ENCODE assay signal across 8 cellular contexts in genomic region chr6:158656986-158657385, GRCh38. TPM values are rescaled to one million over a fixed set of nuclear protein-coding genes. Genes with fewer than 3 reads are reported as not detected.
A peak's percentile ranks its signal among the peaks of the same experiment; 100 is the strongest.
DNase-seq lines count a peak whose midpoint lies in the region; ATAC-seq lines count a peak whose summit lies in the region.
"Not testable (repeated sequence)": the region's sequence is repeated elsewhere in the genome, so short reads cannot be mapped to it uniquely, and the experiment has no call there.

No MANE protein-coding gene starts in this region.

- peak; percentile 50 for DNase-seq in DMS 273 (lab: John Stamatoyannopoulos, UW; ENCODE audit: unreplicated experiment)
- DNase-seq in LoVo (ENCODE audit: low spot score), result peak; percentile 29
- DNase-seq in activated CD8-positive, alpha-beta memory T cell treated with anti-CD3 and anti-CD28 coated beads, Interleukin-2, amount 10 ng/mL, durations not matched to agents 7 days and 5 days, result peak; percentile 8
- DNase-seq in central memory CD8-positive, alpha-beta T cell (ENCODE audit: low spot score in 2 of 2); immature natural killer cell; naive thymus-derived CD8-positive, alpha-beta T cell: not testable (repeated sequence)
- peak; percentile 22 for DNase-seq in ureter (ENCODE audit: low spot score)

- H3K9me3 Mint-ChIP-seq in activated CD8-positive, alpha-beta memory T cell treated with anti-CD3 and anti-CD28 coated beads, Interleukin-2, amount 10 ng/mL, durations not matched to agents 7 days and 5 days (ENCODE audit: low read depth); central memory CD8-positive, alpha-beta T cell; immature natural killer cell; naive thymus-derived CD8-positive, alpha-beta T cell: not testable (repeated sequence)

- peaks cover 71% of the 10 kb centered on the region for H3K4me1 Mint-ChIP-seq in activated CD8-positive, alpha-beta memory T cell treated with anti-CD3 and anti-CD28 coated beads, Interleukin-2, amount 10 ng/mL, durations not matched to agents 7 days and 5 days
- H3K4me1 Mint-ChIP-seq in central memory CD8-positive, alpha-beta T cell, result peaks cover 50% of the 10 kb centered on the region
- peaks cover 75 to 76% of the 10 kb centered on the region in 2 donors for H3K4me1 Mint-ChIP-seq in immature natural killer cell
- H3K4me1 Mint-ChIP-seq in naive thymus-derived CD8-positive, alpha-beta T cell, result peaks cover 17 to 72% (median 59%) of the 10 kb centered on the region in 4 donors

- ATAC-seq in SK-N-SH treated with all-trans-retinoic acid at 6 μM for 48 hours, result peak; percentile 5; the same call in 2 of the 3 replicates
- ATAC-seq in activated CD8-positive, alpha-beta memory T cell treated with anti-CD3 and anti-CD28 coated beads, Interleukin-2, amount 10 ng/mL, durations not matched to agents 7 days and 5 days; central memory CD8-positive, alpha-beta T cell (replicated peaks; ENCODE audit: extremely low read depth, poor library complexity, severe bottlenecking); naive thymus-derived CD8-positive, alpha-beta T cell: not testable (repeated sequence)

- H3K27ac Mint-ChIP-seq in activated CD8-positive, alpha-beta memory T cell treated with anti-CD3 and anti-CD28 coated beads, Interleukin-2, amount 10 ng/mL, durations not matched to agents 7 days and 5 days, result peak overlapping the region; percentile 36
- H3K27ac Mint-ChIP-seq in central memory CD8-positive, alpha-beta T cell (ENCODE audit: low read depth), result peak overlapping the region; percentile 65
- H3K27ac Mint-ChIP-seq in immature natural killer cell, result peak overlapping the region; percentile 76 to 100 (median 99)
- H3K27ac Mint-ChIP-seq in naive thymus-derived CD8-positive, alpha-beta T cell, result peak overlapping the region in 7 of 10 donors; percentile 10 to 100 (median 99)

- CTCF ChIA-PET in activated CD8-positive, alpha-beta memory T cell treated with anti-CD3 and anti-CD28 coated beads, Interleukin-2, amount 10 ng/mL, durations not matched to agents 7 days and 5 days (lab: Charles Lee), result not testable (repeated sequence)

- peaks cover 69% of the 10 kb centered on the region for H3K36me3 Mint-ChIP-seq in activated CD8-positive, alpha-beta memory T cell treated with anti-CD3 and anti-CD28 coated beads, Interleukin-2, amount 10 ng/mL, durations not matched to agents 7 days and 5 days
- H3K36me3 Mint-ChIP-seq in central memory CD8-positive, alpha-beta T cell (ENCODE audit: insufficient read depth), result peaks cover 49% of the 10 kb centered on the region
- peaks cover 17 to 24% (median 18%) of the 10 kb centered on the region in 3 donors for H3K36me3 Mint-ChIP-seq in immature natural killer cell
- not testable (repeated sequence) for H3K36me3 Mint-ChIP-seq in naive thymus-derived CD8-positive, alpha-beta T cell

- POLR2A ChIA-PET in naive thymus-derived CD8-positive, alpha-beta T cell (lab: Charles Lee), result not testable (repeated sequence)

- not testable (repeated sequence) for H3K4me3 Mint-ChIP-seq in activated CD8-positive, alpha-beta memory T cell treated with anti-CD3 and anti-CD28 coated beads, Interleukin-2, amount 10 ng/mL, durations not matched to agents 7 days and 5 days; central memory CD8-positive, alpha-beta T cell
- peak overlapping the region in 1 of 5 donors; percentile 87 for H3K4me3 Mint-ChIP-seq in immature natural killer cell
- peak overlapping the region in 2 of 10 donors; percentile 13 to 32 for H3K4me3 Mint-ChIP-seq in naive thymus-derived CD8-positive, alpha-beta T cell

- not testable (repeated sequence) for H3K27me3 Mint-ChIP-seq in activated CD8-positive, alpha-beta memory T cell treated with anti-CD3 and anti-CD28 coated beads, Interleukin-2, amount 10 ng/mL, durations not matched to agents 7 days and 5 days; central memory CD8-positive, alpha-beta T cell; naive thymus-derived CD8-positive, alpha-beta T cell
- H3K27me3 Mint-ChIP-seq in immature natural killer cell (ENCODE audit: low read depth in 3 of 3), result peaks cover 20 to 39% (median 33%) of the 10 kb centered on the region in 3 donors

RNA-seq across cellular contexts. Expression of gene SYTL3, which starts 7.1 kb away (rescaled TPM):
- 100 to 1,000 TPM; 106 to 112 TPM for total RNA-seq in activated CD8-positive, alpha-beta memory T cell treated with anti-CD3 and anti-CD28 coated beads, Interleukin-2, amount 10 ng/mL, durations not matched to agents 7 days and 5 days
- 10 to 100 TPM; 45.4 to 56.5 (median 52.0) TPM for polyA plus RNA-seq in immature natural killer cell
- 10 to 100 TPM; 11.1 to 13.6 TPM for total RNA-seq in naive thymus-derived CD8-positive, alpha-beta T cell
- 10 to 100 TPM; 15.7 to 16.1 (median 15.8) TPM for polyA plus RNA-seq in naive thymus-derived CD8-positive, alpha-beta T cell
- 8.7 TPM for total RNA-seq in ureter

RNA-seq across cellular contexts. Expression of gene DYNLT1, which starts 12.4 kb away (rescaled TPM):
- 100 to 1,000 TPM; 109 to 120 TPM for total RNA-seq in activated CD8-positive, alpha-beta memory T cell treated with anti-CD3 and anti-CD28 coated beads, Interleukin-2, amount 10 ng/mL, durations not matched to agents 7 days and 5 days
- 100 to 1,000 TPM in 2 of 3 donors, 10 to 100 TPM in 1; 94.2 to 141 (median 119) TPM for polyA plus RNA-seq in immature natural killer cell
- 10 to 100 TPM; 54.4 to 54.7 TPM for total RNA-seq in naive thymus-derived CD8-positive, alpha-beta T cell
- polyA plus RNA-seq in naive thymus-derived CD8-positive, alpha-beta T cell, result 10 to 100 TPM; 63.3 to 78.6 (median 63.7) TPM
- total RNA-seq in ureter, result 117 TPM

Comparison
In these comparisons a context has a peak if more than half of its experiments do, and no peak if none do; other contexts are left out.
1. H3K27ac Mint-ChIP-seq: peak in every context shown above with its lines; median percentile 99 in immature natural killer cell; 99 in naive thymus-derived CD8-positive, alpha-beta T cell; 65 in central memory CD8-positive, alpha-beta T cell; 36 in activated CD8-positive, alpha-beta memory T cell treated with anti-CD3 and anti-CD28 coated beads, Interleukin-2, amount 10 ng/mL, durations not matched to agents 7 days and 5 days.
2. RNA of gene SYTL3, which starts 7.1 kb away (total RNA-seq): 106 to 112 TPM in activated CD8-positive, alpha-beta memory T cell treated with anti-CD3 and anti-CD28 coated beads, Interleukin-2, amount 10 ng/mL, durations not matched to agents 7 days and 5 days; 11.1 to 13.6 TPM in naive thymus-derived CD8-positive, alpha-beta T cell and 8.7 TPM in ureter (single experiment); every median in the first group is over 4 times any median in the second.